ENCODE assay signal across 7 cellular contexts in genomic region chr12:4402996-4403395, GRCh38. TPM values are rescaled to one million over a fixed set of nuclear protein-coding genes. Genes with fewer than 3 reads are reported as not detected.
"Had no signal": no experiment of that assay in that cellular context is flagged by ENCODE, and none has a peak within 500 bp of the region (broad histone marks: within the 10 kb centered on the region; RNA-seq: fewer than 3 reads in every experiment).

No MANE protein-coding gene starts in this region.

- H3K9me3 Mint-ChIP-seq: IgD-negative memory B cell had no signal

- H3K4me3 Mint-ChIP-seq: IgD-negative memory B cell had no signal

- H3K4me3 ChIP-seq: K562 had no signal

- H3K27ac Mint-ChIP-seq: IgD-negative memory B cell had no signal

- DNase-seq: IMR-90 had no signal

- H3K36me3 Mint-ChIP-seq: IgD-negative memory B cell had no signal

- H3K27ac ChIP-seq: HL-60 had no signal

RNA-seq across cellular contexts. Expression of gene FGF23, which starts 23.5 kb away (rescaled TPM):
- total RNA-seq: HepG2, HT-29, HT1080, IMR-90, K562 had no signal

RNA-seq across cellular contexts. Expression of gene FGF6, which starts 42.6 kb away (rescaled TPM):
- total RNA-seq: HepG2, HT-29, HT1080, IMR-90, K562 had no signal
